25 cellular contexts compared by ENCODE assay signal in the genomic region with DNA sequence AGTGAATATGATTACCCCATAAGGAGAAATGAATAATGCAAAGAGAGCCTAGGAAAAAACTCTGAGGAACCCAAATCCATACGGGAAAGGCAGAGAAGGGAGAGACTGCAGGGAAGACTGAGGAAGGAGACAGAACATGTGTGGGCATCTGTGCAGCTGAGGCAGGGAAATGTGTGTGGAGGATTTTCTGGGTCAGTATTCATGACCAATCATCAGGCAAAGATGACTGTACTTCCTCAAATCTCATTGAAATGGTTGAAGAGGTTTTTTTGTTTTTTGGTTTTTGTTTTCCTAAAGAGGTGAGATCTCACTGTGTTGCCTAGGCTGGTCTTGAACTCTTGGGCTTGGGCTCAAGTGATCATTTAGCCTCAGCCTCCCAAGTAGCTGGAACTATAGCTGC. TPM values are rescaled to one million over a fixed set of nuclear protein-coding genes. Genes with fewer than 3 reads are reported as not detected.
DNase-seq lines count a peak whose midpoint lies in the region; ATAC-seq, FAIRE-seq and TF ChIP-seq lines count a peak whose summit lies in the region.
"Had no signal": no experiment of that assay in that cellular context is flagged by ENCODE, and none has a peak within 500 bp of the region (broad histone marks: within the 10 kb centered on the region; RNA-seq: fewer than 3 reads in every experiment).

No MANE protein-coding gene starts in this region.

- no peaks in the 10 kb centered on the region for H3K27me3 Mint-ChIP-seq in stimulated activated naive CD8-positive, alpha-beta T cell treated with anti-CD3 and anti-CD28 coated beads, Interleukin-15, Interleukin-2, amounts not matched to agents 100 ng/mL and 50 ng/mL, for 24 hours
- H3K27me3 Mint-ChIP-seq in stimulated activated naive CD8-positive, alpha-beta T cell treated with anti-CD3 and anti-CD28 coated beads, Interleukin-15, amount 100 ng/mL, for 72 hours = no peaks in the 10 kb centered on the region
- no peaks in the 10 kb centered on the region for H3K27me3 Mint-ChIP-seq in dendritic cell treated with granulocyte-macrophage colony-stimulating factor and Interleukin-4, amounts not matched to agents 40 ng/mL and 50 ng/mL, for 4 days
- H3K27me3 Mint-ChIP-seq in stimulated activated naive B cell treated with anti-CD40 and anti-IgM and Interleukin-4, amounts not matched to agents 10 μg/mL and 1 μg/mL and 100 μg/mL, for 72 hours = no peaks in the 10 kb centered on the region
- H3K27me3 Mint-ChIP-seq: activated naive CD4-positive, alpha-beta T cell treated with anti-CD3 and anti-CD28 coated beads, Interleukin-2, amount 50 U/mL, for 24 hours had no signal

- no peak for TF ChIP-seq CTCF in brain microvascular endothelial cell (IDR thresholded peaks at IDR 0.05; ENCODE audit: low read depth, low read length, missing control alignments)

- WGBS in small intestine, 3 donors = 82 to 95% (median 83%) methylated on average over 1 of the region's 1 CpG

- H3K4me3 ChIP-seq in small intestine (ENCODE audit: low read depth in 1 of 2, low read length in 2 of 2) = no peak overlapping the region
- H3K4me3 ChIP-seq in brain microvascular endothelial cell (ENCODE audit: low read depth, low read length) = no peak overlapping the region
- H3K4me3 ChIP-seq: esophagus squamous epithelium, gastroesophageal sphincter, lower lobe of right lung, mucosa of descending colon, thyroid gland had no signal

- H3K4me3 Mint-ChIP-seq in stimulated activated naive CD8-positive, alpha-beta T cell treated with anti-CD3 and anti-CD28 coated beads, Interleukin-15, Interleukin-2, amounts not matched to agents 100 ng/mL and 50 ng/mL, for 24 hours = no peak overlapping the region
- H3K4me3 Mint-ChIP-seq in stimulated activated naive CD8-positive, alpha-beta T cell treated with anti-CD3 and anti-CD28 coated beads, Interleukin-15, amount 100 ng/mL, for 72 hours = no peak overlapping the region
- H3K4me3 Mint-ChIP-seq in dendritic cell treated with granulocyte-macrophage colony-stimulating factor and Interleukin-4, amounts not matched to agents 40 ng/mL and 50 ng/mL, for 4 days = no peak overlapping the region
- no peak overlapping the region for H3K4me3 Mint-ChIP-seq in stimulated activated naive B cell treated with anti-CD40 and anti-IgM and Interleukin-4, amounts not matched to agents 10 μg/mL and 1 μg/mL and 100 μg/mL, for 72 hours
- H3K4me3 Mint-ChIP-seq: activated naive CD4-positive, alpha-beta T cell treated with anti-CD3 and anti-CD28 coated beads, Interleukin-2, amount 50 U/mL, for 24 hours had no signal

- H3K36me3 ChIP-seq in small intestine (ENCODE audit: control insufficient read depth in 2 of 2, insufficient read depth in 2 of 2, low read length in 2 of 2) (peaks cover 0 to 3% of the 10 kb centered on the region in 2 donors), brain microvascular endothelial cell (replicated peaks) (peaks cover 1% of the 10 kb centered on the region)
- H3K36me3 ChIP-seq: lower lobe of right lung, thyroid gland had no signal

- intact Hi-C loops in dendritic cell treated with granulocyte-macrophage colony-stimulating factor and Interleukin-4, amounts not matched to agents 40 ng/mL and 50 ng/mL, for 4 days (cut with micrococcal nuclease) = no loop called here

- no peak for FAIRE-seq in small intestine (lab: Jason Lieb, UNC)

- no peaks in the 10 kb centered on the region for H3K9me3 ChIP-seq in small intestine (ENCODE audit: control insufficient read depth, low read depth)
- H3K9me3 ChIP-seq: esophagus squamous epithelium, gastroesophageal sphincter, lower lobe of right lung, mucosa of descending colon, thyroid gland had no signal

- H3K36me3 Mint-ChIP-seq in stimulated activated naive CD8-positive, alpha-beta T cell treated with anti-CD3 and anti-CD28 coated beads, Interleukin-15, Interleukin-2, amounts not matched to agents 100 ng/mL and 50 ng/mL, for 24 hours (ENCODE audit: low read depth) = peaks cover 29% of the 10 kb centered on the region
- H3K36me3 Mint-ChIP-seq in dendritic cell treated with granulocyte-macrophage colony-stimulating factor and Interleukin-4, amounts not matched to agents 40 ng/mL and 50 ng/mL, for 4 days (ENCODE audit: low read depth) = peaks cover 23% of the 10 kb centered on the region
- peaks cover 7 to 17% of the 10 kb centered on the region in 2 donors for H3K36me3 Mint-ChIP-seq in stimulated activated naive B cell treated with anti-CD40 and anti-IgM and Interleukin-4, amounts not matched to agents 10 μg/mL and 1 μg/mL and 100 μg/mL, for 72 hours

- no peak for ATAC-seq in stimulated activated naive CD8-positive, alpha-beta T cell treated with anti-CD3 and anti-CD28 coated beads, Interleukin-15, amount 100 ng/mL, for 72 hours
- peak; percentile 80 to 83 for ATAC-seq in stimulated activated naive B cell treated with anti-CD40 and anti-IgM and Interleukin-4, amounts not matched to agents 10 μg/mL and 1 μg/mL and 100 μg/mL, for 72 hours (replicated peaks)
- no peak for ATAC-seq in SK-N-SH treated with all-trans-retinoic acid at 6 μM for 48 hours
- ATAC-seq: gastroesophageal sphincter, lower lobe of right lung, mucosa of descending colon had no signal

- H3K4me1 ChIP-seq in small intestine (ENCODE audit: control insufficient read depth in 2 of 2, insufficient read depth in 1 of 2, low read depth in 1 of 2, low read length in 1 of 2) = no peaks in the 10 kb centered on the region

- no peaks in the 10 kb centered on the region for H3K27me3 ChIP-seq in small intestine (ENCODE audit: control insufficient read depth in 2 of 2, insufficient read depth in 2 of 2, low read length in 2 of 2)
- H3K27me3 ChIP-seq in brain microvascular endothelial cell (replicated peaks) = no peaks in the 10 kb centered on the region
- H3K27me3 ChIP-seq: esophagus squamous epithelium, gastroesophageal sphincter, thyroid gland had no signal

- in situ Hi-C loops in brain microvascular endothelial cell (cut with HindIII; ENCODE audit: low pct_ligation_motif_present, low sequenced_read_pairs) = no loop called here

- no peak for DNase-seq in stimulated activated naive CD8-positive, alpha-beta T cell treated with anti-CD3 and anti-CD28 coated beads, Interleukin-15, amount 100 ng/mL, for 72 hours
- DNase-seq in OCI-M1 (lab: John Stamatoyannopoulos, UW) (peak; percentile 24), small intestine (no peak), brain microvascular endothelial cell (no peak)
- DNase-seq in stimulated activated naive B cell treated with anti-CD40 and anti-IgM and Interleukin-4, amounts not matched to agents 10 μg/mL and 1 μg/mL and 100 μg/mL, for 72 hours = no peak
- DNase-seq: activated CD4-positive, CD25-positive, alpha-beta regulatory T cell; activated CD8-positive, alpha-beta memory T cell treated with anti-CD3 and anti-CD28 coated beads for 24 hours; activated T-cell treated with anti-CD3 and anti-CD28 coated beads, Interleukin-2, amount 50 U/mL, for 48 hours; effector CD8-positive, alpha-beta T cell; esophagus squamous epithelium; GDM1; islet precursor cell; lower lobe of right lung; mucosa of descending colon; NCI-H1092; NCI-H2081 treated with DMSO at 0.1 percent for 48 hours; NCI-H446 treated with DMSO at 0.1 percent for 48 hours; T-helper 2 cell; thyroid gland had no signal

- peak overlapping the region; percentile 22 for H3K27ac Mint-ChIP-seq in stimulated activated naive CD8-positive, alpha-beta T cell treated with anti-CD3 and anti-CD28 coated beads, Interleukin-15, Interleukin-2, amounts not matched to agents 100 ng/mL and 50 ng/mL, for 24 hours
- peak overlapping the region in 1 of 2 donors; percentile 66 for H3K27ac Mint-ChIP-seq in stimulated activated naive CD8-positive, alpha-beta T cell treated with anti-CD3 and anti-CD28 coated beads, Interleukin-15, amount 100 ng/mL, for 72 hours
- H3K27ac Mint-ChIP-seq in dendritic cell treated with granulocyte-macrophage colony-stimulating factor and Interleukin-4, amounts not matched to agents 40 ng/mL and 50 ng/mL, for 4 days = peak overlapping the region; percentile 56
- no peak overlapping the region for H3K27ac Mint-ChIP-seq in stimulated activated naive B cell treated with anti-CD40 and anti-IgM and Interleukin-4, amounts not matched to agents 10 μg/mL and 1 μg/mL and 100 μg/mL, for 72 hours

- peaks cover 41% of the 10 kb centered on the region for H3K4me1 Mint-ChIP-seq in stimulated activated naive CD8-positive, alpha-beta T cell treated with anti-CD3 and anti-CD28 coated beads, Interleukin-15, Interleukin-2, amounts not matched to agents 100 ng/mL and 50 ng/mL, for 24 hours (ENCODE audit: low read depth)
- H3K4me1 Mint-ChIP-seq in stimulated activated naive CD8-positive, alpha-beta T cell treated with anti-CD3 and anti-CD28 coated beads, Interleukin-15, amount 100 ng/mL, for 72 hours = peaks cover 34% of the 10 kb centered on the region
- peaks cover 27% of the 10 kb centered on the region for H3K4me1 Mint-ChIP-seq in dendritic cell treated with granulocyte-macrophage colony-stimulating factor and Interleukin-4, amounts not matched to agents 40 ng/mL and 50 ng/mL, for 4 days (ENCODE audit: low read depth)
- peaks cover 17 to 31% of the 10 kb centered on the region in 2 donors for H3K4me1 Mint-ChIP-seq in stimulated activated naive B cell treated with anti-CD40 and anti-IgM and Interleukin-4, amounts not matched to agents 10 μg/mL and 1 μg/mL and 100 μg/mL, for 72 hours

- H3K27ac ChIP-seq in small intestine (ENCODE audit: low read depth in 1 of 2, low read length in 1 of 2) = no peak overlapping the region
- H3K27ac ChIP-seq in brain microvascular endothelial cell = no peak overlapping the region
- H3K27ac ChIP-seq: esophagus squamous epithelium, gastroesophageal sphincter, KMS-11, lower lobe of right lung, thyroid gland had no signal

- H3K9me3 Mint-ChIP-seq in stimulated activated naive CD8-positive, alpha-beta T cell treated with anti-CD3 and anti-CD28 coated beads, Interleukin-15, Interleukin-2, amounts not matched to agents 100 ng/mL and 50 ng/mL, for 24 hours = no peaks in the 10 kb centered on the region
- no peaks in the 10 kb centered on the region for H3K9me3 Mint-ChIP-seq in stimulated activated naive CD8-positive, alpha-beta T cell treated with anti-CD3 and anti-CD28 coated beads, Interleukin-15, amount 100 ng/mL, for 72 hours
- no peaks in the 10 kb centered on the region for H3K9me3 Mint-ChIP-seq in dendritic cell treated with granulocyte-macrophage colony-stimulating factor and Interleukin-4, amounts not matched to agents 40 ng/mL and 50 ng/mL, for 4 days
- H3K9me3 Mint-ChIP-seq in stimulated activated naive B cell treated with anti-CD40 and anti-IgM and Interleukin-4, amounts not matched to agents 10 μg/mL and 1 μg/mL and 100 μg/mL, for 72 hours = no peaks in the 10 kb centered on the region
- H3K9me3 Mint-ChIP-seq: activated naive CD4-positive, alpha-beta T cell treated with anti-CD3 and anti-CD28 coated beads, Interleukin-2, amount 50 U/mL, for 24 hours had no signal

RNA-seq across cellular contexts. Expression of gene DIP2A, which starts 15.7 kb away (rescaled TPM):
- polyA plus RNA-seq in small intestine = 10 to 100 TPM; 13.8 to 27.3 (median 18.4) TPM

Comparison
In these comparisons a context has a peak if more than half of its experiments do, and no peak if none do; other contexts are left out.
1. ATAC-seq: peak in stimulated activated naive B cell treated with anti-CD40 and anti-IgM and Interleukin-4, amounts not matched to agents 10 μg/mL and 1 μg/mL and 100 μg/mL, for 72 hours (2 of 2); none in stimulated activated naive CD8-positive, alpha-beta T cell treated with anti-CD3 and anti-CD28 coated beads, Interleukin-15, amount 100 ng/mL, for 72 hours (single experiment) and SK-N-SH treated with all-trans-retinoic acid at 6 μM for 48 hours (single experiment).